In genomic region chr5:43425965-43426364, GRCh38 we compare ENCODE assay signal across 1 cellular context.
TF ChIP-seq lines count a peak whose summit lies in the region.

No MANE protein-coding gene starts in this region.

TF ChIP-seq in GM23338, 12 proteins besides CTCF, POLR2A, EP300 and RAD21 (continued from another document):
- TF ChIP-seq ZNF462 (CRISPR knock-in tag; IDR thresholded peaks at IDR 0.05): no peak
- TF ChIP-seq ETS1 (IDR thresholded peaks at IDR 0.05): no peak
- TF ChIP-seq POLR2AphosphoS5 (IDR thresholded peaks at IDR 0.05; ENCODE audit: low read depth): no peak
- no peak for TF ChIP-seq EZH2 (IDR thresholded peaks at IDR 0.05; ENCODE audit: low read depth, unreplicated experiment)
